In genomic region chr2:119823734-119824334, GRCh38 we compare ENCODE assay signal across 8 cellular contexts.
DNase-seq lines count a peak whose midpoint lies in the region; ATAC-seq and TF ChIP-seq lines count a peak whose summit lies in the region.

No MANE protein-coding gene starts in this region.

- no peaks in the 10 kb centered on the region for H4K20me1 ChIP-seq in fibroblast of lung (ENCODE audit: control insufficient read depth, extremely low read depth, insufficient read depth, low read length)

- H3K79me2 ChIP-seq in fibroblast of lung (ENCODE audit: control insufficient read depth, insufficient read depth, low read length) (no peaks in the 10 kb centered on the region), parathyroid adenoma (peaks cover 14% of the 10 kb centered on the region)

- H3K9me3 ChIP-seq in fibroblast of lung (ENCODE audit: control insufficient read depth, insufficient read depth, low read depth, low read length) (no peaks in the 10 kb centered on the region), parathyroid adenoma (ENCODE audit: control insufficient read depth, low read length) (no peaks in the 10 kb centered on the region)

- H2AFZ ChIP-seq in fibroblast of lung (ENCODE audit: low read length) (no peak overlapping the region), parathyroid adenoma (no peak overlapping the region)

- peak; percentile 50 for DNase-seq in SIG-M5 treated with dmso at 0.1 percent for 504 hours (lab: John Stamatoyannopoulos, UW; ENCODE audit: unreplicated experiment)
- DNase-seq in SIG-M5 (lab: John Stamatoyannopoulos, UW), result no peak
- peak; percentile 28 for DNase-seq in Jurkat, Clone E6-1 (ENCODE audit: low read depth, low spot score)
- peak; percentile 46 to 70 for DNase-seq in fibroblast of lung (ENCODE audit: low read depth in 2 of 2)

- no peak overlapping the region for H3K4me3 ChIP-seq in Jurkat, Clone E6-1 (ENCODE audit: low read length)
- H3K4me3 ChIP-seq in fibroblast of lung (replicated peaks in 1 of 4; ENCODE audit: control extremely low read depth in 1 of 4, insufficient read depth in 1 of 4, low read depth in 3 of 4, low read length in 4 of 4), result no peak overlapping the region
- no peak overlapping the region for H3K4me3 ChIP-seq in parathyroid adenoma (ENCODE audit: low read depth, low read length)

- no peak overlapping the region for H3K27ac ChIP-seq in VCaP
- H3K27ac ChIP-seq in fibroblast of lung (ENCODE audit: insufficient read depth, low read length), result no peak overlapping the region
- no peak overlapping the region for H3K27ac ChIP-seq in parathyroid adenoma

- H3K4me1 ChIP-seq in fibroblast of lung (ENCODE audit: control insufficient read depth, extremely low read depth, insufficient read depth, low read length), result peaks cover 3% of the 10 kb centered on the region
- peaks cover 2% of the 10 kb centered on the region for H3K4me1 ChIP-seq in parathyroid adenoma

- no peak overlapping the region for H3K4me2 ChIP-seq in fibroblast of lung (ENCODE audit: extremely low read depth, insufficient read depth, low read length)
- no peak overlapping the region for H3K4me2 ChIP-seq in parathyroid adenoma (ENCODE audit: low read length)

- TF ChIP-seq CTCF in VCaP (conservative IDR thresholded peaks at IDR 0.05), result peak; percentile 82
- TF ChIP-seq CTCF in fibroblast of lung (conservative IDR thresholded peaks at IDR 0.05 in 1 of 2, IDR thresholded peaks at IDR 0.05 in 1 of 2; ENCODE audit: low read depth in 1 of 2, low read length in 2 of 2), result peak; percentile 72 to 88
- TF ChIP-seq CTCF in parathyroid adenoma (IDR thresholded peaks at IDR 0.05), result peak; percentile 64

- no peak for ATAC-seq in GM21737 (IDR thresholded peaks at IDR 0.05; ENCODE audit: unreplicated experiment)
- no peak for ATAC-seq in GM18907 (IDR thresholded peaks at IDR 0.05; ENCODE audit: unreplicated experiment)

- H3K36me3 ChIP-seq in fibroblast of lung (ENCODE audit: control insufficient read depth, insufficient read depth, low read length) (no peaks in the 10 kb centered on the region), parathyroid adenoma (ENCODE audit: control insufficient read depth, insufficient read depth, low read length) (no peaks in the 10 kb centered on the region)

- H3K9ac ChIP-seq in fibroblast of lung (ENCODE audit: insufficient read depth, low read length) (no peak overlapping the region), parathyroid adenoma (no peak overlapping the region)

- H3K27me3 ChIP-seq in fibroblast of lung (ENCODE audit: control insufficient read depth, insufficient read depth, low read length), result no peaks in the 10 kb centered on the region
- H3K27me3 ChIP-seq in parathyroid adenoma (ENCODE audit: control insufficient read depth, insufficient read depth, low read length), result no peaks in the 10 kb centered on the region
